In genomic region chr5:149621415-149622098, GRCh38 we compare ENCODE assay signal across 31 cellular contexts.
"Had no signal": no experiment of that assay in that cellular context is flagged by ENCODE, and none has a peak within 500 bp of the region (broad histone marks: within the 10 kb centered on the region; RNA-seq: fewer than 3 reads in every experiment).

No MANE protein-coding gene starts in this region.

- H3K4me3 ChIP-seq: adrenal gland, ascending aorta, cardiac muscle cell had no signal

- DNase-seq: activated B cell treated with CpG ODN at 0.5 μM for 24 hours; activated CD4-positive, alpha-beta memory T cell treated with anti-CD3 and anti-CD28 coated beads for 36 hours; activated CD4-positive, alpha-beta T cell treated with anti-CD3 and anti-CD28 coated beads for 4 hours; activated CD4-positive, alpha-beta T cell treated with anti-CD3 and anti-CD28 coated beads, Interleukin-2, amount 10 ng/mL, durations not matched to agents 24 days and 14 days; activated CD4-positive, alpha-beta T cell treated with anti-CD3 and anti-CD28 coated beads, Interleukin-2, amount 50 U/mL, for 1 hour; activated CD4-positive, alpha-beta T cell treated with anti-CD3 and anti-CD28 coated beads, Interleukin-2, amount 50 U/mL, for 4 hours; activated CD4-positive, CD25-positive, alpha-beta regulatory T cell treated with anti-CD3 and anti-CD28 coated beads, Interleukin-2, amount 50 U/mL, for 72 hours; activated CD8-positive, alpha-beta memory T cell treated with anti-CD3 and anti-CD28 coated beads, Interleukin-2, amount 50 U/mL, for 4 hours; activated CD8-positive, alpha-beta T cell treated with anti-CD3 and anti-CD28 coated beads for 36 hours; activated effector memory CD4-positive, alpha-beta T cell treated with anti-CD3 and anti-CD28 coated beads, Interleukin-2, amount 50 U/mL, for 16 hours; activated gamma-delta T cell treated with Interleukin-2 at 50 U/mL for 16 hours; activated naive CD4-positive, alpha-beta T cell; activated naive CD4-positive, alpha-beta T cell treated with anti-CD3 and anti-CD28 coated beads for 36 hours; activated naive CD4-positive, alpha-beta T cell treated with anti-CD3 and anti-CD28 coated beads, Interleukin-2, amount 50 U/mL, for 16 hours; activated naive CD8-positive, alpha-beta T cell treated with anti-CD3 and anti-CD28 coated beads for 36 hours; activated T-cell treated with anti-CD3 and anti-CD28 coated beads for 4 hours; activated T-cell treated with anti-CD3 and anti-CD28 coated beads, Interleukin-2, amount 50 U/mL, for 1 hour; activated T-cell treated with anti-CD3 and anti-CD28 coated beads, Interleukin-2, amount 50 U/mL, for 4 hours; activated T-cell treated with anti-CD3 and anti-CD28 coated beads, Interleukin-2, amount 50 U/mL, for 72 hours; adrenal gland; amniotic stem cell; T-helper 1 cell; T-helper 2 cell; T-helper 9 cell had no signal

- H3K4me1 ChIP-seq: adrenal gland, ascending aorta had no signal

- H3K27ac ChIP-seq: adrenal gland, ascending aorta, cardiac muscle cell, VCaP had no signal

- H3K27me3 ChIP-seq: adrenal gland, ascending aorta, cardiac muscle cell had no signal

- H3K9me3 ChIP-seq: adrenal gland, ascending aorta had no signal

- ATAC-seq: activated CD8-positive, alpha-beta T cell treated with anti-CD3 and anti-CD28 coated beads for 36 hours; activated naive CD4-positive, alpha-beta T cell treated with anti-CD3 and anti-CD28 coated beads, Interleukin-2, amount 50 U/mL, for 72 hours; activated T-cell treated with anti-CD3 and anti-CD28 coated beads, Interleukin-2, amount 50 U/mL, for 4 hours; activated T-cell treated with anti-CD3 and anti-CD28 coated beads, Interleukin-2, amount 50 U/mL, for 72 hours; activated T-helper 17 cell treated with anti-CD3 and anti-CD28 coated beads, Interleukin-2, amount 50 U/mL, for 72 hours had no signal

- FAIRE-seq: bronchial epithelial cell, TTC549 had no signal

- H3K36me3 ChIP-seq: adrenal gland, cardiac muscle cell had no signal
